Comparison of ENCODE assay signal across 1 cellular context in genomic region chr14:100019156-100019882, GRCh38.
TF ChIP-seq lines count a peak whose summit lies in the region.

No MANE protein-coding gene starts in this region.

TF ChIP-seq in HepG2, 621 proteins besides CTCF, POLR2A, EP300 and RAD21 (continued from another document and continues in another):
- TF ChIP-seq PATZ1 (CRISPR knock-in tag; IDR thresholded peaks at IDR 0.05) = 0 out of 2 replicates have a peak, but pooled peaks have one; percentile 45
- TF ChIP-seq PAXIP1 (CRISPR knock-in tag; conservative IDR thresholded peaks at IDR 0.05) = 0 out of 2 replicates have a peak, but pooled peaks have one; percentile 25
- TF ChIP-seq ZFP36L1 (CRISPR knock-in tag; IDR thresholded peaks at IDR 0.05) = 0 out of 2 replicates have a peak, but pooled peaks have one; percentile 14
- TF ChIP-seq ZNF678 (CRISPR knock-in tag; IDR thresholded peaks at IDR 0.05) = no peak
- TF ChIP-seq RXRB (CRISPR knock-in tag; IDR thresholded peaks at IDR 0.05; ENCODE audit: borderline replicate concordance) = 0 out of 2 replicates have a peak, but pooled peaks have one; percentile 5
- no peak for TF ChIP-seq ZBTB8A (CRISPR knock-in tag; IDR thresholded peaks at IDR 0.05; ENCODE audit: borderline replicate concordance, low read depth)
- no peak for TF ChIP-seq ZNF547 (CRISPR knock-in tag; IDR thresholded peaks at IDR 0.05)
- no peak for TF ChIP-seq KDM4B (CRISPR knock-in tag; IDR thresholded peaks at IDR 0.05)
- peak; percentile 26; the same call in 1 of the 2 replicates for TF ChIP-seq HNF4G (IDR thresholded peaks at IDR 0.05; ENCODE audit: borderline replicate concordance, low read depth, low read length)
- no peak for TF ChIP-seq HNF4G (CRISPR knock-in tag; IDR thresholded peaks at IDR 0.05; ENCODE audit: borderline replicate concordance, low read depth)
- TF ChIP-seq BRD4 (CRISPR knock-in tag; IDR thresholded peaks at IDR 0.05) = no peak
- no peak for TF ChIP-seq YY1 (IDR thresholded peaks at IDR 0.05; ENCODE audit: insufficient read depth, insufficient replicate concordance, low read depth, low read length)
- TF ChIP-seq BRF2 (CRISPR knock-in tag; IDR thresholded peaks at IDR 0.05) = no peak
- no peak for TF ChIP-seq SIX1 (CRISPR knock-in tag; IDR thresholded peaks at IDR 0.05; ENCODE audit: borderline replicate concordance)
- no peak for TF ChIP-seq GABPA (IDR thresholded peaks at IDR 0.05; ENCODE audit: low read depth, low read length)
- TF ChIP-seq GABPA (CRISPR knock-in tag; IDR thresholded peaks at IDR 0.05; ENCODE audit: low read depth) = no peak
- peak; percentile 83; the same call in 1 of the 2 replicates for TF ChIP-seq ZNF292 (CRISPR knock-in tag; IDR thresholded peaks at IDR 0.05; ENCODE audit: borderline replicate concordance, low read depth)
- TF ChIP-seq KMT2A (CRISPR knock-in tag; IDR thresholded peaks at IDR 0.05) = no peak; the same call in 1 of the 2 replicates
- TF ChIP-seq HMG20A (CRISPR knock-in tag; IDR thresholded peaks at IDR 0.05; ENCODE audit: borderline replicate concordance) = no peak
- TF ChIP-seq TFAP4 (IDR thresholded peaks at IDR 0.05; ENCODE audit: borderline replicate concordance, low read depth) = 0 out of 2 replicates have a peak, but pooled peaks have one; percentile 37
- no peak for TF ChIP-seq HNRNPL (IDR thresholded peaks at IDR 0.05; ENCODE audit: low read depth, low read length)
- TF ChIP-seq ZNF740 (CRISPR knock-in tag; IDR thresholded peaks at IDR 0.05) = no peak
- no peak for TF ChIP-seq NONO (IDR thresholded peaks at IDR 0.05)
- TF ChIP-seq NONO (CRISPR knock-in tag; conservative IDR thresholded peaks at IDR 0.05) = 0 out of 2 replicates have a peak, but pooled peaks have one; percentile 44
- TF ChIP-seq ZFX (CRISPR knock-in tag; IDR thresholded peaks at IDR 0.05; ENCODE audit: low read depth) = peak; percentile 29; the same call in 1 of the 2 replicates
- no peak for TF ChIP-seq ZNF484 (CRISPR knock-in tag; IDR thresholded peaks at IDR 0.05; ENCODE audit: borderline replicate concordance, low read depth)
- no peak for TF ChIP-seq THAP8 (CRISPR knock-in tag; IDR thresholded peaks at IDR 0.05; ENCODE audit: borderline replicate concordance)
- TF ChIP-seq SNAI1 (CRISPR knock-in tag; IDR thresholded peaks at IDR 0.05; ENCODE audit: borderline replicate concordance) = no peak
- no peak for TF ChIP-seq SOX13 (IDR thresholded peaks at IDR 0.05)
- peak in 1 of 2 experiments; percentile 31; a peak in 1 of 4 replicates for TF ChIP-seq SOX13 (CRISPR knock-in tag; conservative IDR thresholded peaks at IDR 0.05 in 1 of 2, IDR thresholded peaks at IDR 0.05 in 1 of 2)
- no peak for TF ChIP-seq ZSCAN20 (CRISPR knock-in tag; IDR thresholded peaks at IDR 0.05; ENCODE audit: borderline replicate concordance)
- TF ChIP-seq TEAD3 (CRISPR knock-in tag; optimal IDR thresholded peaks at IDR 0.05; ENCODE audit: borderline replicate concordance) = peak; percentile 61
- TF ChIP-seq PRDM10 (CRISPR knock-in tag; IDR thresholded peaks at IDR 0.05; ENCODE audit: low read depth) = no peak
- no peak for TF ChIP-seq TCF7L2 (IDR thresholded peaks at IDR 0.05; ENCODE audit: low read depth, low read length)
- TF ChIP-seq EED (CRISPR knock-in tag; IDR thresholded peaks at IDR 0.05) = no peak
- TF ChIP-seq SMC3 (IDR thresholded peaks at IDR 0.05; ENCODE audit: low read length) = no peak
- peak; percentile 39; the same call in 1 of the 2 replicates for TF ChIP-seq TFE3 (CRISPR knock-in tag; IDR thresholded peaks at IDR 0.05)
- 0 out of 2 replicates have a peak, but pooled peaks have one; percentile 28 for TF ChIP-seq NR2F6 (IDR thresholded peaks at IDR 0.05)
- TF ChIP-seq NR2F6 (CRISPR knock-in tag; IDR thresholded peaks at IDR 0.05) = no peak
- TF ChIP-seq XRCC5 (optimal IDR thresholded peaks at IDR 0.05; ENCODE audit: low read length) = peak; percentile 54
- no peak for TF ChIP-seq BCL3 (CRISPR knock-in tag; IDR thresholded peaks at IDR 0.05)
- TF ChIP-seq NCOR1 (IDR thresholded peaks at IDR 0.05; ENCODE audit: borderline replicate concordance, low read length) = peak; percentile 47; the same call in 1 of the 2 replicates
- TF ChIP-seq ZFP37 (CRISPR knock-in tag; IDR thresholded peaks at IDR 0.05; ENCODE audit: borderline replicate concordance) = no peak
- 0 out of 2 replicates have a peak, but pooled peaks have one; percentile 29 for TF ChIP-seq ZNF562 (CRISPR knock-in tag; IDR thresholded peaks at IDR 0.05; ENCODE audit: borderline replicate concordance)
- no peak for TF ChIP-seq ZNF274 (CRISPR knock-in tag; IDR thresholded peaks at IDR 0.05)
- TF ChIP-seq SAP130 (CRISPR knock-in tag; IDR thresholded peaks at IDR 0.05; ENCODE audit: low read depth) = peak; percentile 48; the same call in 1 of the 2 replicates
- TF ChIP-seq ZNF770 (CRISPR knock-in tag; IDR thresholded peaks at IDR 0.05) = peak; percentile 30; the same call in 1 of the 2 replicates
